ENCODE assay signal across 25 cellular contexts in the genomic region with DNA sequence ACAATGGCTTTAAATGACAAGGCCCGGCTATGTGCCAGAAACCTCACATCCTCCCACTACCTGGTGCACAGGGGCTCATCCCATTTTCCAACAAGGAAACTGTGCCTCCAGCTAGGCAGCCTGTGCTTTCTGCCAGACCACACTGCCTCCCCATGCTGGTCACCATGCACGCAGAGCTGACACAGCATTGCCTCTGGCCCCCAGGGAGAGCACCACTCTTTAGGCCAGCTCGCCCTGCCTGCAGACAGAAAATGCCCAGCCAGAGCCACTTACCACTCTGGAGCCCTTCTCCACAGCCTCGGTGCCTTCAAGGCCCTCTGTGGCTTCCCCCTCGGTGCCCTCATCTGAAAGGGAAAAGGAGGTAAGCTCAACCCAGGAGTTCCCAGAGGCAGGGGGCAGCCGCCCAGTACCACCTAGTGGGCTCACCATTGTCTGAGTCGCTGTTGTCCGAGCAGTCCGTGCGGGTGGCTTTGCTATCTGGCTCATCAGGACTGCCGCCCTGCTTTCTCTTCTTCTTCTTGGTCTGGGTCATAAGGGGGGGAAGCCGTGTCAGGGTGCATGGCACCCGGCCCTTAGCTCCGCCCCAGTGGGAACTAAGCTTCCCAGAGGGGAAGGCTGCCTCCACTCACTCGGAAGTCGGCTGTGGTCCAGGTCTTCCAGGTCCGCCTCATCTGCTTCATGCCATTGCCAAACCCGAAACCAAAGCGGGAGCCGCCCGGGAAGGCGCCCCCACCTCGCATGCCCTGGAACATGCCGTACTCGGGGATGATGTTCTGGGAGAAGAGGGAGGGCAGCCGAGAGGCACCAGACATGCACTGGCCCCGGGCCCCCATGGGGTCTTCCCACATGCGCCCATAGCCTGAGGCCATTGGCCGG. TPM values are rescaled to one million over a fixed set of nuclear protein-coding genes. Genes with fewer than 3 reads are reported as not detected.
DNase-seq lines count a peak whose midpoint lies in the region; ATAC-seq, FAIRE-seq and TF ChIP-seq lines count a peak whose summit lies in the region.
"Had no signal": no experiment of that assay in that cellular context is flagged by ENCODE, and none has a peak within 500 bp of the region (broad histone marks: within the 10 kb centered on the region; RNA-seq: fewer than 3 reads in every experiment).

No MANE protein-coding gene starts in this region.

- TF ChIP-seq CTCF in cardiac muscle cell (IDR thresholded peaks at IDR 0.05; ENCODE audit: low read depth, low read length): no peak
- no peak for TF ChIP-seq CTCF in GM12878 (IDR thresholded peaks at IDR 0.05 in 2 of 3, conservative IDR thresholded peaks at IDR 0.05 in 1 of 3; ENCODE audit: control insufficient read depth in 2 of 3, extremely low read depth in 1 of 3, insufficient read depth in 1 of 3, low read depth in 3 of 3, low read length in 3 of 3)
- no peak for TF ChIP-seq CTCF in neural crest cell (conservative IDR thresholded peaks at IDR 0.05)
- no peak for TF ChIP-seq CTCF in transverse colon (IDR thresholded peaks at IDR 0.05)

- in situ Hi-C loops in GM12878 (cut with MboI): no loop called here
- in situ Hi-C loops in transverse colon (cut with MboI; ENCODE audit: low pct_ligation_motif_present in 1 of 4, low pct_unique_long_range_greater_than_20kb in 1 of 4, low sequenced_read_pairs in 3 of 4): no loop called here

- TSS peak; percentile 9 for BruUV-seq in GM12878 (replicated peaks; lab: Mats Ljungman, UMichigan)

- H3K27me3 ChIP-seq in cardiac muscle cell (no peaks in the 10 kb centered on the region), GM12878 (replicated peaks in 1 of 2; ENCODE audit: control insufficient read depth in 2 of 2, insufficient read depth in 2 of 2, low read length in 1 of 2) (no peaks in the 10 kb centered on the region), stomach smooth muscle (ENCODE audit: control insufficient read depth in 1 of 2, insufficient read depth in 2 of 2, low read length in 2 of 2) (no peaks in the 10 kb centered on the region), transverse colon (no peaks in the 10 kb centered on the region)
- H3K27me3 ChIP-seq: dorsolateral prefrontal cortex, heart left ventricle, stomach, upper lobe of left lung had no signal

- peaks cover 15% of the 10 kb centered on the region for H3K36me3 Mint-ChIP-seq in neural crest cell (ENCODE audit: low read depth)

- TF ChIP-seq EP300 in GM12878 (IDR thresholded peaks at IDR 0.05; ENCODE audit: borderline replicate concordance in 1 of 2, control insufficient read depth in 1 of 2, low read depth in 2 of 2, low read length in 2 of 2) (no peak), transverse colon (IDR thresholded peaks at IDR 0.05; ENCODE audit: low read depth) (no peak)

- FAIRE-seq in GM12878 (lab: Jason Lieb, UNC): no peak

- H3K9me3 Mint-ChIP-seq in neural crest cell: no peaks in the 10 kb centered on the region
- H3K9me3 Mint-ChIP-seq: activated CD4-positive, alpha-beta T cell treated with anti-CD3 and anti-CD28 coated beads, Interleukin-2, amount 10 ng/mL, durations not matched to agents 7 days and 5 days; activated naive CD4-positive, alpha-beta T cell treated with anti-CD3 and anti-CD28 coated beads for 36 hours had no signal

- H3K4me3 ChIP-seq in cardiac muscle cell (no peak overlapping the region), GM12878 (no peak overlapping the region), stomach smooth muscle (ENCODE audit: low read length in 2 of 2) (no peak overlapping the region), transverse colon (no peak overlapping the region)
- H3K4me3 ChIP-seq: HAP-1, heart left ventricle, stomach, upper lobe of left lung had no signal

- H3K4me3 Mint-ChIP-seq in neural crest cell: no peak overlapping the region
- H3K4me3 Mint-ChIP-seq: activated CD4-positive, alpha-beta T cell treated with anti-CD3 and anti-CD28 coated beads, Interleukin-2, amount 10 ng/mL, durations not matched to agents 7 days and 5 days; activated naive CD4-positive, alpha-beta T cell treated with anti-CD3 and anti-CD28 coated beads for 36 hours had no signal

- RAD21 ChIA-PET in GM12878 (lab: Charles Lee; ENCODE audit: unreplicated experiment): no interaction called here

- H3K27me3 Mint-ChIP-seq in neural crest cell (ENCODE audit: low read depth): no peaks in the 10 kb centered on the region
- H3K27me3 Mint-ChIP-seq: activated CD4-positive, alpha-beta T cell treated with anti-CD3 and anti-CD28 coated beads, Interleukin-2, amount 10 ng/mL, durations not matched to agents 7 days and 5 days had no signal

- POLR2A ChIA-PET in GM12878 (lab: Charles Lee): no interaction called here

- peaks cover 8% of the 10 kb centered on the region for H3K4me1 Mint-ChIP-seq in neural crest cell

- no peak overlapping the region for H3K4me2 ChIP-seq in GM12878 (ENCODE audit: control insufficient read depth, insufficient read depth)

- CTCF ChIA-PET in GM12878 (lab: Yijun Ruan, JAX): interaction anchor here (0.6 kb wide), 1 partner anchor 155 kb away, joined by 4 read pairs; no protein-coding TSS in a partner anchor

- intact Hi-C loops in cardiac septum (cut with DNase I) (no loop called here), GM12878 (cut with micrococcal nuclease; ENCODE audit: unreplicated experiment) (no loop called here), transverse colon (cut with DNase I; ENCODE audit: low total_unique reads) (no loop called here)

- peaks cover 18% of the 10 kb centered on the region for H3K79me2 ChIP-seq in GM12878 (ENCODE audit: control insufficient read depth, insufficient read depth, low read length)

- H3K27ac Mint-ChIP-seq in neural crest cell (ENCODE audit: unreplicated experiment): peak overlapping the region; percentile 35
- H3K27ac Mint-ChIP-seq: activated naive CD4-positive, alpha-beta T cell treated with anti-CD3 and anti-CD28 coated beads for 36 hours had no signal

- ATAC-seq in GM12878 (no peak), GM21390 (IDR thresholded peaks at IDR 0.05; ENCODE audit: unreplicated experiment) (no peak), GM21619 (IDR thresholded peaks at IDR 0.05; ENCODE audit: unreplicated experiment) (no peak)
- ATAC-seq: heart left ventricle had no signal

- 96% methylated on average over 29 of the region's 29 CpGs for WGBS in GM12878 (ENCODE audit: insufficient coverage, insufficient replicate concordance, low lambda C conversion rate, missing lambda C conversion rate)
- WGBS in transverse colon (ENCODE audit: low coverage in 1 of 2), 2 donors: 87% methylated on average over 26 of the region's 29 CpGs; no CpG with 5 or more reads in 1 of the 2 donors

- H3K9me3 ChIP-seq in cardiac muscle cell (ENCODE audit: low read depth): no peaks in the 10 kb centered on the region
- no peaks in the 10 kb centered on the region for H3K9me3 ChIP-seq in GM12878 (replicated peaks; ENCODE audit: control insufficient read depth, insufficient read depth, low read length)
- no peaks in the 10 kb centered on the region for H3K9me3 ChIP-seq in stomach smooth muscle (ENCODE audit: control insufficient read depth in 2 of 2, low read length in 2 of 2)
- no peaks in the 10 kb centered on the region for H3K9me3 ChIP-seq in transverse colon
- H3K9me3 ChIP-seq: HAP-1, heart left ventricle, stomach, upper lobe of left lung had no signal

- TF ChIP-seq POLR2A in GM12878 (IDR thresholded peaks at IDR 0.05; ENCODE audit: low read depth, low read length) (no peak), transverse colon (IDR thresholded peaks at IDR 0.05) (no peak)

- H3K36me3 ChIP-seq in cardiac muscle cell (peaks cover 45% of the 10 kb centered on the region), GM12878 (ENCODE audit: control insufficient read depth in 2 of 2, insufficient read depth in 2 of 2, low read length in 1 of 2) (peaks cover 24 to 66% of the 10 kb centered on the region in 2 experiments; a peak in 3 of 4 replicates), stomach smooth muscle (ENCODE audit: control insufficient read depth in 2 of 2, insufficient read depth in 2 of 2, low read length in 2 of 2) (peaks cover 57% of the 10 kb centered on the region in 2 donors), transverse colon (peaks cover 0 to 48% (median 23%) of the 10 kb centered on the region in 4 donors)

- H3K27ac ChIP-seq in cardiac muscle cell: peak overlapping the region; percentile 39
- H3K27ac ChIP-seq in GM12878 (ENCODE audit: control insufficient read depth, insufficient read depth): no peak overlapping the region
- peak overlapping the region; percentile 31 for H3K27ac ChIP-seq in stomach smooth muscle (ENCODE audit: low read length)
- no peak overlapping the region for H3K27ac ChIP-seq in transverse colon
- H3K27ac ChIP-seq: upper lobe of left lung, VCaP had no signal

- no peak for TF ChIP-seq RAD21 in GM12878 (IDR thresholded peaks at IDR 0.05; ENCODE audit: insufficient read depth, low read depth, low read length)

- H3K4me1 ChIP-seq in cardiac muscle cell (ENCODE audit: low read depth) (peaks cover 31% of the 10 kb centered on the region), GM12878 (ENCODE audit: control insufficient read depth, insufficient read depth, low read length) (no peaks in the 10 kb centered on the region), stomach smooth muscle (ENCODE audit: control insufficient read depth, insufficient read depth, low read length) (peaks cover 52% of the 10 kb centered on the region), transverse colon (peaks cover 8 to 38% (median 14%) of the 10 kb centered on the region in 4 donors)
- H3K4me1 ChIP-seq: HAP-1 had no signal

- SMC1A ChIA-PET in GM12878 (lab: Charles Lee; ENCODE audit: uncharacterized antibody, unreplicated experiment): no interaction called here

- no peak overlapping the region for H2AFZ ChIP-seq in GM12878 (ENCODE audit: control insufficient read depth, low read depth, low read length)

- H3K9ac ChIP-seq in GM12878 (ENCODE audit: control insufficient read depth, insufficient read depth, low read length): no peak overlapping the region
- H3K9ac ChIP-seq in stomach smooth muscle (ENCODE audit: low read length in 2 of 2): no peak overlapping the region

- H4K20me1 ChIP-seq in GM12878 (ENCODE audit: control insufficient read depth, insufficient read depth): peaks cover 10% of the 10 kb centered on the region; the same call in 1 of the 2 replicates

- DNase-seq in cardiac muscle cell (ENCODE audit: low read depth in 1 of 2, low spot score in 1 of 2) (no peak), cardiac septum (ENCODE audit: low spot score) (no peak), GM12878 (ENCODE audit: low read depth, low spot score) (no peak), neural crest cell (ENCODE audit: low read depth, low spot score) (no peak), transverse colon (no peak)
- DNase-seq: activated CD4-positive, alpha-beta T cell treated with anti-CD3 and anti-CD28 coated beads, Interleukin-2, amount 10 ng/mL, durations not matched to agents 7 days and 5 days; activated naive CD4-positive, alpha-beta T cell treated with anti-CD3 and anti-CD28 coated beads for 36 hours; activated T-cell treated with anti-CD3 and anti-CD28 coated beads, Interleukin-2, amount 50 U/mL, for 48 hours; AML-193; anterior cingulate cortex; DMS79 treated with DMSO at 0.1 percent for 48 hours; heart left ventricle; kidney glomerular epithelial cell; NCI-H1048; NCI-H1930; NCI-H774; nucleus accumbens; stomach had no signal

RNA-seq across cellular contexts. Expression of a gene that starts 18.0 kb away (rescaled TPM):
- total RNA-seq in cardiac muscle cell: 207 and 410 TPM in 2 replicates
- polyA plus RNA-seq in cardiac muscle cell: 235 and 328 TPM in 2 replicates
- 63.1 TPM for total RNA-seq in cardiac septum
- 224 and 248 TPM in 2 replicates for total RNA-seq in GM12878 (2013; cell fraction: nucleolus; rRNA removed)
- total RNA-seq in GM12878 (2014; rRNA removed): 59.8 and 64.3 TPM in 2 replicates
- 36.7 and 39.4 TPM in 2 replicates for total RNA-seq in GM12878 (2014; rRNA removed; fragmentation: Illumina TruSeq; extraction: Trizol)
- 60.3 and 60.5 TPM in 2 replicates for total RNA-seq in GM12878 (2021)
- polyA plus RNA-seq in GM12878 (2011; ENCODE audit: low read depth): 36.9 TPM
- 29.6 and 42.3 TPM in 2 replicates for polyA plus RNA-seq in GM12878 (2011; rRNA removed)
- polyA plus RNA-seq in GM12878 (2011; cell fraction: cytosol; rRNA removed): 31.0 and 36.5 TPM in 2 replicates
- polyA plus RNA-seq in GM12878 (2011; cell fraction: nucleus; rRNA removed): 443 and 591 TPM in 2 replicates
- polyA plus RNA-seq in GM12878 (2012): 40.3 and 43.0 TPM in 2 replicates
- 35.1 and 47.3 TPM in 2 replicates for polyA plus RNA-seq in GM12878 (2014; fragmentation: Illumina TruSeq; extraction: Trizol)
- polyA plus RNA-seq in GM12878 (2014; fragmentation: Nextera tagmentation; extraction: Ambion mirVana): 1 to 10 TPM in 1 of 2 experiments, under 1 TPM in 1; 0.66 to 3.8 TPM
- 63.6 and 67.0 TPM in 2 replicates for polyA plus RNA-seq in GM12878 (2014; rRNA removed)
- 10 to 100 TPM; 25.8 to 40.6 TPM for polyA plus RNA-seq in GM12878 (2016; fragmentation: Nextera tagmentation; extraction: Ambion mirVana)
- 57.6 and 57.9 TPM in 2 replicates for polyA minus RNA-seq in GM12878 (2011; rRNA and poly(A)+ RNA removed)
- 15.5 and 16.3 TPM in 2 replicates for polyA minus RNA-seq in GM12878 (2011; cell fraction: cytosol; rRNA and poly(A)+ RNA removed)
- 60.4 and 102 TPM in 2 replicates for polyA minus RNA-seq in GM12878 (2011; cell fraction: nucleus; rRNA and poly(A)+ RNA removed)
- 154 and 163 TPM in 2 replicates for total RNA-seq in neural crest cell
- 100 to 1,000 TPM; 112 to 329 (median 172) TPM for total RNA-seq in transverse colon

RNA-seq across cellular contexts. Expression of a gene that starts 21.2 kb away (rescaled TPM):
- 16.3 and 34.5 TPM in 2 replicates for total RNA-seq in cardiac muscle cell
- 17.8 and 24.1 TPM in 2 replicates for polyA plus RNA-seq in cardiac muscle cell
- total RNA-seq in cardiac septum: 19.2 TPM
- total RNA-seq in GM12878 (2013; cell fraction: nucleolus; rRNA removed): 26.9 and 28.2 TPM in 2 replicates
- 23.7 and 24.5 TPM in 2 replicates for total RNA-seq in GM12878 (2014; rRNA removed)
- total RNA-seq in GM12878 (2014; rRNA removed; fragmentation: Illumina TruSeq; extraction: Trizol): 13.2 and 13.7 TPM in 2 replicates
- 51.1 and 57.7 TPM in 2 replicates for total RNA-seq in GM12878 (2021)
- 10.9 TPM for polyA plus RNA-seq in GM12878 (2011; ENCODE audit: low read depth)
- 14.0 and 17.6 TPM in 2 replicates for polyA plus RNA-seq in GM12878 (2011; rRNA removed)
- polyA plus RNA-seq in GM12878 (2011; cell fraction: cytosol; rRNA removed): 13.1 and 17.0 TPM in 2 replicates
- 44.7 and 58.8 TPM in 2 replicates for polyA plus RNA-seq in GM12878 (2011; cell fraction: nucleus; rRNA removed)
- 15.5 and 20.8 TPM in 2 replicates for polyA plus RNA-seq in GM12878 (2012)
- 13.5 and 14.2 TPM in 2 replicates for polyA plus RNA-seq in GM12878 (2014; fragmentation: Illumina TruSeq; extraction: Trizol)
- 1 to 10 TPM; 5.3 to 5.5 TPM for polyA plus RNA-seq in GM12878 (2014; fragmentation: Nextera tagmentation; extraction: Ambion mirVana)
- 25.7 and 34.8 TPM in 2 replicates for polyA plus RNA-seq in GM12878 (2014; rRNA removed)
- 10 to 100 TPM; 26.3 to 27.8 TPM for polyA plus RNA-seq in GM12878 (2016; fragmentation: Nextera tagmentation; extraction: Ambion mirVana)
- polyA minus RNA-seq in GM12878 (2011; rRNA and poly(A)+ RNA removed): 8.9 and 10.5 TPM in 2 replicates
- polyA minus RNA-seq in GM12878 (2011; cell fraction: cytosol; rRNA and poly(A)+ RNA removed): 14.3 and 14.4 TPM in 2 replicates
- polyA minus RNA-seq in GM12878 (2011; cell fraction: nucleus; rRNA and poly(A)+ RNA removed): 5.0 and 14.5 TPM in 2 replicates
- 41.3 and 43.1 TPM in 2 replicates for total RNA-seq in neural crest cell
- 10 to 100 TPM; 21.6 to 75.2 (median 47.5) TPM for total RNA-seq in transverse colon

RNA-seq across cellular contexts. Expression of a gene that starts 49.0 kb away (rescaled TPM):
- total RNA-seq in cardiac muscle cell (60.4 and 82.7 TPM in 2 replicates), cardiac septum (21.6 TPM), GM12878 (2014; rRNA removed) (4.6 and 4.9 TPM in 2 replicates), GM12878 (2014; rRNA removed; fragmentation: Illumina TruSeq; extraction: Trizol) (2.6 and 2.9 TPM in 2 replicates), GM12878 (2021) (23.5 and 26.7 TPM in 2 replicates), neural crest cell (77.1 and 80.2 TPM in 2 replicates), transverse colon (10 to 100 TPM; 31.0 to 63.6 (median 42.0) TPM)
- polyA plus RNA-seq in cardiac muscle cell (40.3 and 45.9 TPM in 2 replicates), GM12878 (2011; rRNA removed) (1.4 and 2.4 TPM in 2 replicates), GM12878 (2014; fragmentation: Illumina TruSeq; extraction: Trizol) (1.4 and 4.5 TPM in 2 replicates), GM12878 (2014; fragmentation: Nextera tagmentation; extraction: Ambion mirVana) (under 1 TPM; 0.10 to 0.18 TPM), GM12878 (2014; rRNA removed) (19.8 and 24.9 TPM in 2 replicates), GM12878 (2016; fragmentation: Nextera tagmentation; extraction: Ambion mirVana) (1 to 10 TPM; 2.0 to 2.6 TPM)
- 17.9 and 18.0 TPM in 2 replicates for total RNA-seq in GM12878 (2013; cell fraction: nucleolus; rRNA removed)
- polyA plus RNA-seq in GM12878 (2011; ENCODE audit: low read depth): 2.2 TPM
- polyA plus RNA-seq in GM12878 (2011; cell fraction: cytosol; rRNA removed): 3.8 and 6.1 TPM in 2 replicates
- 20.9 and 28.8 TPM in 2 replicates for polyA plus RNA-seq in GM12878 (2011; cell fraction: nucleus; rRNA removed)
- 9.9 and 13.9 TPM in 2 replicates for polyA plus RNA-seq in GM12878 (2012)
- 1.1 and 3.7 TPM in 2 replicates for polyA minus RNA-seq in GM12878 (2011; rRNA and poly(A)+ RNA removed)
- polyA minus RNA-seq in GM12878 (2011; cell fraction: cytosol; rRNA and poly(A)+ RNA removed): 3.6 and 4.6 TPM in 2 replicates
- polyA minus RNA-seq in GM12878 (2011; cell fraction: nucleus; rRNA and poly(A)+ RNA removed): 3.5 and 10.1 TPM in 2 replicates

Comparison
In these comparisons a context has a peak if more than half of its experiments do, and no peak if none do; other contexts are left out.
1. H3K27ac ChIP-seq: peak in cardiac muscle cell (single experiment) and stomach smooth muscle (single experiment); none in GM12878 (single experiment) and transverse colon (0 of 4).